Comparison of ENCODE assay signal across 9 cellular contexts in the genomic region with DNA sequence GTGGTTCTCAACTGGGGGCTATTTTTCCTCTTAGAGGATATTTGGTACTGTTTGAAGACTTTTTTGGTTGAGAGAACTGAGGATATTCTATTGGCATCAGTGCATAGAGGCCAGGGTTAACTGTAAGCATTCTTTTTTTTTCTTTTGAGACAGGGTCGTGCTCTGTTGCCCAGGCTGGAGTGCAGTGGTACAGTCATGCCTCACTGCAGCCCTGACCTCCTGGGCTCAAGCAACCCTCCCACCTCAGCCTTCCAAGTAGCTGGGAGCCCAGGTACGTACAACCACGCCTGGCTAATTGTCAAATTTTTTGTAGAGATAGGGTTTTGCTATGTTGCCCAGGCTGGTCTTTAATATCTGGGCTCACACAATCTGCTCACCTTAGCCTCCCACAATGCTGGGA. TPM values are rescaled to one million over a fixed set of nuclear protein-coding genes. Genes with fewer than 3 reads are reported as not detected.
"Had no signal": no experiment of that assay in that cellular context is flagged by ENCODE, and none has a peak within 500 bp of the region (broad histone marks: within the 10 kb centered on the region; RNA-seq: fewer than 3 reads in every experiment).

No MANE protein-coding gene starts in this region.

- H3K4me3 ChIP-seq: GM23248, HAP-1 had no signal

- DNase-seq: GM23248, GOT3, H7, HFFc6, KBM-7 had no signal

- H3K27ac ChIP-seq: GM23248, HL-60 had no signal

- H3K36me3 ChIP-seq: HAP-1 had no signal

- H3K9me3 ChIP-seq: HAP-1 had no signal

- H3K4me1 ChIP-seq: HAP-1 had no signal

RNA-seq across cellular contexts. Expression of gene MMP7, which starts 12.9 kb away (rescaled TPM):
- total RNA-seq: GM23248, H7, HepG2, HFFc6, HT1080 had no signal
